Comparison of ENCODE assay signal across 26 cellular contexts in genomic region chr2:40148344-40148743, GRCh38.
"Had no signal": no experiment of that assay in that cellular context is flagged by ENCODE, and none has a peak within 500 bp of the region (broad histone marks: within the 10 kb centered on the region; RNA-seq: fewer than 3 reads in every experiment).

No MANE protein-coding gene starts in this region.

- H3K36me3 ChIP-seq: thyroid gland, WERI-Rb-1 had no signal

- H3K27ac Mint-ChIP-seq: activated CD4-positive, alpha-beta T cell treated with anti-CD3 and anti-CD28 coated beads, Interleukin-2, amount 10 ng/mL, durations not matched to agents 7 days and 5 days; activated CD8-positive, alpha-beta memory T cell treated with anti-CD3 and anti-CD28 coated beads, Interleukin-2, amount 10 ng/mL, durations not matched to agents 7 days and 5 days; activated CD8-positive, alpha-beta T cell treated with anti-CD3 and anti-CD28 coated beads for 36 hours; activated naive CD4-positive, alpha-beta T cell treated with anti-CD3 and anti-CD28 coated beads, Interleukin-2, amount 50 U/mL, for 24 hours; memory B cell; nephron progenitor cell; stimulated activated naive CD8-positive, alpha-beta T cell treated with anti-CD3 and anti-CD28 coated beads, Interleukin-15, Interleukin-2, amounts not matched to agents 100 ng/mL and 50 ng/mL, for 24 hours; T-helper 2 cell treated with Interferon-gamma antibody and Interleukin-4, amounts not matched to agents 5 μg/mL and 100 μg/mL, for 36 hours had no signal

- H3K9ac ChIP-seq: parathyroid adenoma had no signal

- H3K27ac ChIP-seq: body of pancreas, parathyroid adenoma, thyroid gland, WERI-Rb-1 had no signal

- H3K9me3 Mint-ChIP-seq: activated CD4-positive, alpha-beta T cell treated with anti-CD3 and anti-CD28 coated beads, Interleukin-2, amount 10 ng/mL, durations not matched to agents 7 days and 5 days; activated CD8-positive, alpha-beta T cell treated with anti-CD3 and anti-CD28 coated beads for 36 hours; activated naive CD4-positive, alpha-beta T cell treated with anti-CD3 and anti-CD28 coated beads, Interleukin-2, amount 50 U/mL, for 24 hours; memory B cell; nephron progenitor cell; stimulated activated naive CD8-positive, alpha-beta T cell treated with anti-CD3 and anti-CD28 coated beads, Interleukin-15, Interleukin-2, amounts not matched to agents 100 ng/mL and 50 ng/mL, for 24 hours; T-helper 2 cell treated with Interferon-gamma antibody and Interleukin-4, amounts not matched to agents 5 μg/mL and 100 μg/mL, for 36 hours had no signal

- H3K9me3 ChIP-seq: body of pancreas, thyroid gland had no signal

- H3K4me3 ChIP-seq: body of pancreas, cardiac muscle cell, thyroid gland had no signal

- H3K4me3 Mint-ChIP-seq: activated CD4-positive, alpha-beta T cell treated with anti-CD3 and anti-CD28 coated beads, Interleukin-2, amount 10 ng/mL, durations not matched to agents 7 days and 5 days; activated CD8-positive, alpha-beta memory T cell treated with anti-CD3 and anti-CD28 coated beads, Interleukin-2, amount 10 ng/mL, durations not matched to agents 7 days and 5 days; activated CD8-positive, alpha-beta T cell treated with anti-CD3 and anti-CD28 coated beads for 36 hours; activated naive CD4-positive, alpha-beta T cell treated with anti-CD3 and anti-CD28 coated beads, Interleukin-2, amount 50 U/mL, for 24 hours; memory B cell; nephron progenitor cell; stimulated activated naive CD8-positive, alpha-beta T cell treated with anti-CD3 and anti-CD28 coated beads, Interleukin-15, Interleukin-2, amounts not matched to agents 100 ng/mL and 50 ng/mL, for 24 hours; T-helper 2 cell treated with Interferon-gamma antibody and Interleukin-4, amounts not matched to agents 5 μg/mL and 100 μg/mL, for 36 hours had no signal

- H3K27me3 Mint-ChIP-seq: activated CD4-positive, alpha-beta T cell treated with anti-CD3 and anti-CD28 coated beads, Interleukin-2, amount 10 ng/mL, durations not matched to agents 7 days and 5 days; activated naive CD4-positive, alpha-beta T cell treated with anti-CD3 and anti-CD28 coated beads, Interleukin-2, amount 50 U/mL, for 24 hours; memory B cell had no signal

- H3K27me3 ChIP-seq: body of pancreas, cardiac muscle cell, thyroid gland had no signal

- H3K4me1 Mint-ChIP-seq: activated CD4-positive, alpha-beta T cell treated with anti-CD3 and anti-CD28 coated beads, Interleukin-2, amount 10 ng/mL, durations not matched to agents 7 days and 5 days; activated CD8-positive, alpha-beta memory T cell treated with anti-CD3 and anti-CD28 coated beads, Interleukin-2, amount 10 ng/mL, durations not matched to agents 7 days and 5 days; activated naive CD4-positive, alpha-beta T cell treated with anti-CD3 and anti-CD28 coated beads, Interleukin-2, amount 50 U/mL, for 24 hours; memory B cell had no signal

- DNase-seq: activated CD4-positive, alpha-beta T cell treated with anti-CD3 and anti-CD28 coated beads, Interleukin-2, amount 10 ng/mL, durations not matched to agents 7 days and 5 days; activated CD4-positive, CD25-positive, alpha-beta regulatory T cell treated with anti-CD3 and anti-CD28 coated beads, Interleukin-2, amount 50 U/mL, for 72 hours; activated CD8-positive, alpha-beta memory T cell treated with anti-CD3 and anti-CD28 coated beads, Interleukin-2, amount 10 ng/mL, durations not matched to agents 7 days and 5 days; activated CD8-positive, alpha-beta T cell treated with anti-CD3 and anti-CD28 coated beads for 36 hours; activated gamma-delta T cell treated with Interleukin-2 at 50 U/mL for 16 hours; anterior cingulate cortex; dermis blood vessel endothelial cell; effector CD8-positive, alpha-beta T cell; foreskin melanocyte; hippocampal formation; kidney glomerular epithelial cell; nephron progenitor cell; nucleus accumbens; right cardiac atrium; stimulated activated CD4-positive, alpha-beta T cell treated with anti-CD3 and anti-CD28 coated beads, Interleukin-12 subunit alpha, Interleukin-12 subunit beta, amount 100 ng/mL, for 4 hours; substantia nigra; thyroid gland; WERI-Rb-1 had no signal

- H3K36me3 Mint-ChIP-seq: activated CD8-positive, alpha-beta memory T cell treated with anti-CD3 and anti-CD28 coated beads, Interleukin-2, amount 10 ng/mL, durations not matched to agents 7 days and 5 days; activated naive CD4-positive, alpha-beta T cell treated with anti-CD3 and anti-CD28 coated beads, Interleukin-2, amount 50 U/mL, for 24 hours; memory B cell had no signal

- H3K4me1 ChIP-seq: body of pancreas, parathyroid adenoma, thyroid gland had no signal

- ATAC-seq: activated CD8-positive, alpha-beta memory T cell treated with anti-CD3 and anti-CD28 coated beads, Interleukin-2, amount 10 ng/mL, durations not matched to agents 7 days and 5 days; activated CD8-positive, alpha-beta T cell treated with anti-CD3 and anti-CD28 coated beads for 36 hours; body of pancreas; esophagus mucosa; right cardiac atrium had no signal
